18 cellular contexts compared by ENCODE assay signal in genomic region chr17:47605006-47605405, GRCh38. TPM values are rescaled to one million over a fixed set of nuclear protein-coding genes. Genes with fewer than 3 reads are reported as not detected.
A peak's percentile ranks its signal among the peaks of the same experiment; 100 is the strongest.
DNase-seq lines count a peak whose midpoint lies in the region; ATAC-seq, FAIRE-seq and TF ChIP-seq lines count a peak whose summit lies in the region.
"Had no signal": no experiment of that assay in that cellular context is flagged by ENCODE, and none has a peak within 500 bp of the region (broad histone marks: within the 10 kb centered on the region; RNA-seq: fewer than 3 reads in every experiment).

No MANE protein-coding gene starts in this region.

- no peak overlapping the region for H3K4me3 Mint-ChIP-seq in astrocyte (ENCODE audit: unreplicated experiment)
- no peak overlapping the region for H3K4me3 Mint-ChIP-seq in nephron
- H3K4me3 Mint-ChIP-seq: activated CD4-positive, alpha-beta T cell treated with anti-CD3 and anti-CD28 coated beads, Interleukin-2, amount 10 ng/mL, durations not matched to agents 24 days and 14 days; activated naive CD4-positive, alpha-beta T cell treated with anti-CD3 and anti-CD28 coated beads, Interleukin-2, amount 50 U/mL, for 24 hours; neural progenitor cell had no signal

- H3K27me3 Mint-ChIP-seq in astrocyte (ENCODE audit: low read depth, unreplicated experiment), result no peaks in the 10 kb centered on the region
- H3K27me3 Mint-ChIP-seq in nephron (ENCODE audit: low read depth), result no peaks in the 10 kb centered on the region
- H3K27me3 Mint-ChIP-seq: activated CD4-positive, alpha-beta T cell treated with anti-CD3 and anti-CD28 coated beads, Interleukin-2, amount 10 ng/mL, durations not matched to agents 24 days and 14 days; activated naive CD4-positive, alpha-beta T cell treated with anti-CD3 and anti-CD28 coated beads, Interleukin-2, amount 50 U/mL, for 24 hours had no signal

- WGBS in A549 (ENCODE audit: missing lambda C conversion rate), result 81% methylated on average over 1 of the region's 1 CpG
- 58 to 73% (median 73%) methylated on average over 1 of the region's 1 CpG for WGBS in small intestine, 3 donors

- peaks cover 2% of the 10 kb centered on the region for H3K36me3 Mint-ChIP-seq in astrocyte (ENCODE audit: low read depth, unreplicated experiment)
- H3K36me3 Mint-ChIP-seq in nephron (ENCODE audit: low read depth), result peaks cover 66% of the 10 kb centered on the region

- peaks cover under 1% of the 10 kb centered on the region for H3K4me1 Mint-ChIP-seq in astrocyte (ENCODE audit: low read depth, unreplicated experiment)
- H3K4me1 Mint-ChIP-seq in nephron, result peaks cover 19% of the 10 kb centered on the region

- H3K36me3 ChIP-seq in astrocyte (ENCODE audit: insufficient read depth, low read length) (peaks cover 27% of the 10 kb centered on the region), small intestine (ENCODE audit: control insufficient read depth in 2 of 2, insufficient read depth in 2 of 2, low read length in 2 of 2) (peaks cover 6 to 22% of the 10 kb centered on the region in 2 donors)

- H3K4me3 ChIP-seq in A549 (no peak overlapping the region), astrocyte (ENCODE audit: insufficient read depth, low read depth, low read length) (no peak overlapping the region), small intestine (ENCODE audit: low read depth in 1 of 2, low read length in 2 of 2) (no peak overlapping the region)
- H3K4me3 ChIP-seq: neural progenitor cell had no signal

- peaks cover 6% of the 10 kb centered on the region for H4K20me1 ChIP-seq in astrocyte (ENCODE audit: insufficient read depth, low read length)

- no peak for TF ChIP-seq EP300 in A549 (IDR thresholded peaks at IDR 0.05)

- H3K9me3 ChIP-seq in A549, result no peaks in the 10 kb centered on the region
- H3K9me3 ChIP-seq in astrocyte (ENCODE audit: insufficient read depth, low read depth, low read length), result no peaks in the 10 kb centered on the region
- no peaks in the 10 kb centered on the region for H3K9me3 ChIP-seq in small intestine (ENCODE audit: control insufficient read depth, low read depth)
- H3K9me3 ChIP-seq: Caco-2 had no signal

- H3K27me3 ChIP-seq in astrocyte (ENCODE audit: insufficient read depth, low read length) (no peaks in the 10 kb centered on the region), small intestine (ENCODE audit: control insufficient read depth in 2 of 2, insufficient read depth in 2 of 2, low read length in 2 of 2) (no peaks in the 10 kb centered on the region)
- H3K27me3 ChIP-seq: neural progenitor cell had no signal

- ATAC-seq in A549 (no peak), HG03342 (IDR thresholded peaks at IDR 0.05; ENCODE audit: unreplicated experiment) (no peak)

- no peak overlapping the region for H2AFZ ChIP-seq in astrocyte (ENCODE audit: low read depth, low read length)
- H2AFZ ChIP-seq: neural progenitor cell had no signal

- CTCF ChIA-PET in A549 (lab: Yijun Ruan, JAX), result interaction anchor here (0.7 to 5.9 kb wide), 8 partner anchors 9 to 243 kb away, joined by 3 to 47 read pairs (median 4); no protein-coding TSS in a partner anchor

- H3K9me3 Mint-ChIP-seq in astrocyte (ENCODE audit: unreplicated experiment), result no peaks in the 10 kb centered on the region
- no peaks in the 10 kb centered on the region for H3K9me3 Mint-ChIP-seq in nephron
- H3K9me3 Mint-ChIP-seq: activated CD4-positive, alpha-beta T cell treated with anti-CD3 and anti-CD28 coated beads, Interleukin-2, amount 10 ng/mL, durations not matched to agents 24 days and 14 days; activated naive CD4-positive, alpha-beta T cell treated with anti-CD3 and anti-CD28 coated beads, Interleukin-2, amount 50 U/mL, for 24 hours; neural progenitor cell had no signal

- DNase-seq in A549 (ENCODE audit: low read depth in 1 of 2, low spot score in 1 of 2) (no peak), HCEC 1CT (peak; percentile 44), astrocyte (ENCODE audit: low read depth) (no peak), COLO829 (ENCODE audit: low spot score) (no peak), NCI-H1436 treated with DMSO at 0.1 percent for 48 hours (lab: John Stamatoyannopoulos, UW) (no peak), small intestine (no peak)
- DNase-seq: Caco-2, head of caudate nucleus, islet precursor cell, mesendoderm, NCI-H2029 treated with DMSO at 0.1 percent for 48 hours had no signal

- POLR2A ChIA-PET in A549 (lab: Yijun Ruan, JAX), result interaction anchor here (1.2 kb wide), 1 partner anchor 105 kb away, joined by 3 read pairs; no protein-coding TSS in a partner anchor

- no peak for TF ChIP-seq POLR2A in A549 (IDR thresholded peaks at IDR 0.05; ENCODE audit: low read length)

- TF ChIP-seq CTCF in A549 (IDR thresholded peaks at IDR 0.05) (no peak), astrocyte (IDR thresholded peaks at IDR 0.05; ENCODE audit: insufficient read depth, low read depth, low read length) (no peak), nephron (IDR thresholded peaks at IDR 0.05; ENCODE audit: unreplicated experiment in 3 of 3) (no peak)

- peak overlapping the region; percentile 42 for H3K9ac ChIP-seq in astrocyte (ENCODE audit: low read length)
- H3K9ac ChIP-seq: neural progenitor cell had no signal

- H3K27ac Mint-ChIP-seq in astrocyte (ENCODE audit: unreplicated experiment) (no peak overlapping the region), nephron (peak overlapping the region; percentile 78 to 92 (median 85))
- H3K27ac Mint-ChIP-seq: activated CD4-positive, alpha-beta T cell treated with anti-CD3 and anti-CD28 coated beads, Interleukin-2, amount 10 ng/mL, durations not matched to agents 24 days and 14 days; activated naive CD4-positive, alpha-beta T cell treated with anti-CD3 and anti-CD28 coated beads, Interleukin-2, amount 50 U/mL, for 24 hours; neural progenitor cell had no signal

- H3K79me2 ChIP-seq in astrocyte (ENCODE audit: insufficient read depth, low read length), result no peaks in the 10 kb centered on the region

- no peak overlapping the region for H3K4me2 ChIP-seq in A549
- H3K4me2 ChIP-seq in astrocyte (ENCODE audit: low read length), result peak overlapping the region; percentile 33
- H3K4me2 ChIP-seq: neural progenitor cell had no signal

- no peak for TF ChIP-seq RAD21 in A549 (conservative IDR thresholded peaks at IDR 0.05 in 1 of 2, IDR thresholded peaks at IDR 0.05 in 1 of 2)

- FAIRE-seq in A549 (lab: Jason Lieb, UNC) (peak; percentile 54), astrocyte (lab: Jason Lieb, UNC) (no peak), small intestine (lab: Jason Lieb, UNC) (no peak)
- FAIRE-seq: bronchial epithelial cell, GM12891 had no signal

- H3K27ac ChIP-seq in A549 (no peak overlapping the region), astrocyte (ENCODE audit: low read depth, low read length) (peak overlapping the region; percentile 64), small intestine (ENCODE audit: low read depth in 1 of 2, low read length in 1 of 2) (peak overlapping the region in 1 of 2 donors; percentile 54)
- H3K27ac ChIP-seq: neural progenitor cell had no signal

- peaks cover 7% of the 10 kb centered on the region; the same call in 2 of the 3 replicates for H3K4me1 ChIP-seq in A549
- H3K4me1 ChIP-seq in astrocyte (ENCODE audit: insufficient read depth, low read length), result peaks cover 10% of the 10 kb centered on the region
- no peaks in the 10 kb centered on the region for H3K4me1 ChIP-seq in small intestine (ENCODE audit: control insufficient read depth in 2 of 2, insufficient read depth in 1 of 2, low read depth in 1 of 2, low read length in 1 of 2)
- H3K4me1 ChIP-seq: Caco-2, neural progenitor cell had no signal

TF ChIP-seq in A549, 52 proteins besides CTCF, POLR2A, EP300 and RAD21 (continues in another document):
- no peak for TF ChIP-seq REST (IDR thresholded peaks at IDR 0.05)
- no peak for TF ChIP-seq ELK1 (IDR thresholded peaks at IDR 0.05; ENCODE audit: low read depth, low read length)
- TF ChIP-seq ZNF302 (CRISPR knock-in tag; IDR thresholded peaks at IDR 0.05), result no peak
- no peak for TF ChIP-seq MAFK (IDR thresholded peaks at IDR 0.05; ENCODE audit: partially characterized antibody)
- no peak for TF ChIP-seq ZFP36 (IDR thresholded peaks at IDR 0.05; ENCODE audit: borderline replicate concordance, partially characterized antibody)

RNA-seq across cellular contexts. Expression of gene KPNB1, which starts 44.7 kb away (rescaled TPM):
- polyA plus RNA-seq in A549 (2011; rRNA removed) (358 and 452 TPM in 2 replicates), A549 (2017; fragmentation: RNase III; extraction: RNeasy Plus Mini Kit Qiagen cat#74134 plus additional on column Dnase treatment) (315 to 338 TPM (median 320 TPM) in 3 replicates), small intestine (10 to 100 TPM; 25.9 to 82.4 (median 27.1) TPM)
- 106 and 139 TPM in 2 replicates for polyA plus RNA-seq in A549 (2012; cell fraction: cytosol; rRNA removed)
- polyA plus RNA-seq in A549 (2012; cell fraction: nucleus; rRNA removed), result 126 and 194 TPM in 2 replicates
- polyA minus RNA-seq in A549 (2011; rRNA and poly(A)+ RNA removed), result 388 and 417 TPM in 2 replicates
- total RNA-seq in astrocyte, result 467 and 491 TPM in 2 replicates
